15 cellular contexts compared by ENCODE assay signal in the genomic region with DNA sequence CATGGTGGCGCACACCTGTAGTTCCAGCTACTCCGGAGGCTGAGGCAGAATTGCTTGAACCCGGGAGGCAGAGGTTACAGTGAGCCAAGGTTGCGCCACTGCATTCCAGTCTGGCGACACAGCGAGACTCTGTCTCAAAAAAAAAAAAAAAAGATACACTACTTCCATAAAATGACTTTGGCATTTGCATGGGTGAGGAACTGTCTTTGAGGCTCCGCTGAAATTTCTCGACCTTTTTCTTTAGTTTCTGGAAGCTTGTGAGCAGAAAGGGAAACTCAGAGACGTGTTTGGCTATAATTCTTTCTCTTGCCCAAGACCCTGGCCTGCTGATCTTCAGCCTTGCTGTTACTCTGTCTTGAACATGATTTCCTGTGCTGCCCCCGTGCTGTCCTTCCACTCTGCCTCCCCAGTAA. TPM values are rescaled to one million over a fixed set of nuclear protein-coding genes. Genes with fewer than 3 reads are reported as not detected.
A peak's percentile ranks its signal among the peaks of the same experiment; 100 is the strongest.
DNase-seq lines count a peak whose midpoint lies in the region; ATAC-seq, FAIRE-seq and TF ChIP-seq lines count a peak whose summit lies in the region.
"Had no signal": no experiment of that assay in that cellular context is flagged by ENCODE, and none has a peak within 500 bp of the region (broad histone marks: within the 10 kb centered on the region; RNA-seq: fewer than 3 reads in every experiment).

No MANE protein-coding gene starts in this region.

- H3K27ac Mint-ChIP-seq in brain = peak overlapping the region in 3 of 5 experiments; percentile 33 to 83 (median 61)
- H3K27ac Mint-ChIP-seq: activated T-cell treated with anti-CD3 and anti-CD28 coated beads, Interleukin-2, amount 50 U/mL, for 24 hours had no signal

- H3K4me3 ChIP-seq in SK-N-SH (ENCODE audit: low read depth in 2 of 2, low read length in 1 of 2) = no peak overlapping the region
- H3K4me3 ChIP-seq in HepG2 (replicated peaks in 1 of 3; ENCODE audit: insufficient read depth in 1 of 3, low read depth in 2 of 3, low read length in 3 of 3) = no peak overlapping the region
- H3K4me3 ChIP-seq in vagina = peak overlapping the region in 1 of 2 donors; percentile 9
- no peak overlapping the region for H3K4me3 ChIP-seq in MG63

- H3K36me3 ChIP-seq in SK-N-SH (replicated peaks in 1 of 2; ENCODE audit: control insufficient read depth in 1 of 2, insufficient read depth in 2 of 2, low read length in 1 of 2) (peaks cover 16 to 66% of the 10 kb centered on the region in 2 experiments), HepG2 (replicated peaks in 1 of 2; ENCODE audit: control insufficient read depth in 1 of 2, insufficient read depth in 2 of 2, low read length in 2 of 2) (peaks cover 3 to 4% of the 10 kb centered on the region in 2 experiments; a peak in 3 of 5 replicates), vagina (peaks cover 0 to 5% of the 10 kb centered on the region in 2 donors), MG63 (peaks cover 55% of the 10 kb centered on the region)

- in situ Hi-C loops in HepG2 (cut with HindIII; ENCODE audit: extremely low pct_ligation_motif_present, low pct_unique_long_range_greater_than_20kb) = no loop called here

- H3K9me3 Mint-ChIP-seq in brain = peaks cover 2 to 24% (median 7%) of the 10 kb centered on the region in 5 experiments

- WGBS in SK-N-SH (ENCODE audit: low lambda C conversion rate) = 82% methylated on average over 10 of the region's 10 CpGs
- WGBS in HepG2 (ENCODE audit: low lambda C conversion rate) = 95% methylated on average over 10 of the region's 10 CpGs

- H3K4me1 ChIP-seq in SK-N-SH (ENCODE audit: control insufficient read depth in 1 of 2, insufficient read depth in 2 of 2, low read depth in 1 of 2, low read length in 1 of 2) (peaks cover 0 to 6% of the 10 kb centered on the region in 2 experiments; a peak in 2 of 4 replicates), HepG2 (ENCODE audit: insufficient read depth, low read length) (no peaks in the 10 kb centered on the region), vagina (peaks cover 25% of the 10 kb centered on the region)

- BruUV-seq in HepG2 (replicated peaks; lab: Mats Ljungman, UMichigan) = no TSS peak

- TF ChIP-seq CTCF in SK-N-SH (IDR thresholded peaks at IDR 0.05) (no peak), brain (conservative IDR thresholded peaks at IDR 0.05) (no peak), HepG2 (CRISPR knock-in tag; IDR thresholded peaks at IDR 0.05) (no peak), vagina (IDR thresholded peaks at IDR 0.05) (no peak)

- no peak overlapping the region for H3K4me3 Mint-ChIP-seq in brain
- H3K4me3 Mint-ChIP-seq: activated T-cell treated with anti-CD3 and anti-CD28 coated beads, Interleukin-2, amount 50 U/mL, for 24 hours had no signal

- no peak for TF ChIP-seq EP300 in SK-N-SH (IDR thresholded peaks at IDR 0.05; ENCODE audit: borderline replicate concordance in 1 of 2, low read depth in 1 of 2, low read length in 1 of 2)
- no peak for TF ChIP-seq EP300 in HepG2 (IDR thresholded peaks at IDR 0.05; ENCODE audit: low read depth in 2 of 2, low read length in 2 of 2)
- no peak for TF ChIP-seq EP300 in HepG2 (CRISPR knock-in tag; IDR thresholded peaks at IDR 0.05; ENCODE audit: borderline replicate concordance)

- ATAC-seq in SK-N-SH treated with all-trans-retinoic acid at 6 μM for 48 hours (peak; percentile 24; the same call in 1 of the 3 replicates), HepG2 (no peak)
- ATAC-seq: activated CD4-positive, CD25-positive, alpha-beta regulatory T cell treated with anti-CD3 and anti-CD28 coated beads, Interleukin-2, amount 50 U/mL, for 24 hours had no signal

- POLR2A ChIA-PET in SK-N-SH (lab: Yijun Ruan, JAX) (no interaction called here), HepG2 (lab: Yijun Ruan, JAX) (no interaction called here)

- H3K9ac ChIP-seq in SK-N-SH = no peak overlapping the region
- H3K9ac ChIP-seq in HepG2 (ENCODE audit: insufficient read depth, low read depth, low read length) = no peak overlapping the region

- TF ChIP-seq POLR2A in HepG2 (IDR thresholded peaks at IDR 0.05; ENCODE audit: insufficient read depth in 1 of 2, low read depth in 2 of 2, low read length in 2 of 2) (no peak), vagina (IDR thresholded peaks at IDR 0.05) (no peak)

- H3K9me3 ChIP-seq in SK-N-SH = no peaks in the 10 kb centered on the region
- no peaks in the 10 kb centered on the region for H3K9me3 ChIP-seq in HepG2 (ENCODE audit: low read length)
- no peaks in the 10 kb centered on the region for H3K9me3 ChIP-seq in vagina
- peaks cover 4% of the 10 kb centered on the region; the same call in 1 of the 2 replicates for H3K9me3 ChIP-seq in MG63

- CTCF ChIA-PET in SK-N-SH (lab: Yijun Ruan, JAX) = interaction anchor here (1.4 kb wide), 1 partner anchor 8 kb away, joined by 3 read pairs; no protein-coding TSS in a partner anchor
- CTCF ChIA-PET in HepG2 (lab: Yijun Ruan, JAX; ENCODE audit: low intra/inter-chr PET ratio, low total read pairs) = no interaction called here

- H3K4me1 Mint-ChIP-seq in brain = peaks cover 30% of the 10 kb centered on the region

- no peaks in the 10 kb centered on the region for H3K27me3 ChIP-seq in SK-N-SH (ENCODE audit: insufficient read depth)
- H3K27me3 ChIP-seq in HepG2 (ENCODE audit: control insufficient read depth in 1 of 2, insufficient read depth in 2 of 2, low read length in 2 of 2) = no peaks in the 10 kb centered on the region
- no peaks in the 10 kb centered on the region for H3K27me3 ChIP-seq in vagina
- no peaks in the 10 kb centered on the region for H3K27me3 ChIP-seq in MG63

- H3K27ac ChIP-seq in SK-N-SH (ENCODE audit: low read depth in 2 of 2, low read length in 1 of 2) (no peak overlapping the region), HepG2 (ENCODE audit: extremely low read length, insufficient read depth, low read length) (no peak overlapping the region), vagina (peak overlapping the region; percentile 33)

- H4K20me1 ChIP-seq in SK-N-SH (ENCODE audit: insufficient read depth) (peaks cover 39% of the 10 kb centered on the region), HepG2 (ENCODE audit: insufficient read depth, low read length) (no peaks in the 10 kb centered on the region)

- TF ChIP-seq RAD21 in SK-N-SH (IDR thresholded peaks at IDR 0.05; ENCODE audit: low read length) = no peak
- no peak for TF ChIP-seq RAD21 in HepG2 (CRISPR knock-in tag; IDR thresholded peaks at IDR 0.05)

- FAIRE-seq in HepG2 (lab: Jason Lieb, UNC) = no peak
- FAIRE-seq: A204.1 had no signal

- no peaks in the 10 kb centered on the region for H3K9me2 ChIP-seq in SK-N-SH

- H3K79me2 ChIP-seq in SK-N-SH (ENCODE audit: insufficient read depth) (peaks cover 99% of the 10 kb centered on the region), HepG2 (ENCODE audit: insufficient read depth, low read length) (peaks cover 26% of the 10 kb centered on the region)

- no peak overlapping the region for H3K4me2 ChIP-seq in SK-N-SH
- no peak overlapping the region for H3K4me2 ChIP-seq in HepG2 (ENCODE audit: low read depth, low read length)

- no peak overlapping the region for H2AFZ ChIP-seq in SK-N-SH (ENCODE audit: low read depth)
- no peak overlapping the region for H2AFZ ChIP-seq in HepG2 (ENCODE audit: low read length)

- intact Hi-C loops in HepG2 (cut with micrococcal nuclease; ENCODE audit: unreplicated experiment) = no loop called here
- intact Hi-C loops in vagina (cut with DNase I) = no loop called here

- peaks cover 34% of the 10 kb centered on the region for H3K36me3 Mint-ChIP-seq in brain

- no peaks in the 10 kb centered on the region for H3K27me3 Mint-ChIP-seq in brain
- H3K27me3 Mint-ChIP-seq: activated T-cell treated with anti-CD3 and anti-CD28 coated beads, Interleukin-2, amount 50 U/mL, for 24 hours had no signal

- H3F3A ChIP-seq in SK-N-SH (replicated peaks; ENCODE audit: insufficient read depth) = no peaks in the 10 kb centered on the region

- DNase-seq in SK-N-SH (no peak), HepG2 (ENCODE audit: low spot score) (no peak), vagina (ENCODE audit: extremely low spot score in 2 of 2) (no peak), MG63 (no peak), NCI-H524 (lab: John Stamatoyannopoulos, UW) (no peak)
- DNase-seq in activated CD4-positive, alpha-beta T cell treated with anti-CD3 and anti-CD28 coated beads, Interleukin-2, amount 50 U/mL, for 1 hour = no peak
- DNase-seq: activated T-cell treated with anti-CD3 and anti-CD28 coated beads, Interleukin-2, amount 50 U/mL, for 24 hours; Calu3; KG1; NCI-H2029; stimulated activated CD4-positive, alpha-beta T cell treated with anti-CD3 and anti-CD28 coated beads, Interleukin-15, amount 100 ng/mL, for 24 hours had no signal

TF ChIP-seq in SK-N-SH, 30 proteins besides CTCF, POLR2A, EP300 and RAD21 (continues in another document):
- no peak for TF ChIP-seq SMC3 (IDR thresholded peaks at IDR 0.05; ENCODE audit: low read depth, low read length)

RNA-seq across cellular contexts. Expression of a gene that starts 37.3 kb away (rescaled TPM):
- polyA plus RNA-seq in SK-N-SH (2012; rRNA removed) (35.8 and 47.2 TPM in 2 replicates), brain (ENCODE audit: insufficient read depth, low read depth, low replicate concordance) (98.1 TPM), HepG2 (2011; rRNA removed) (17.9 and 20.0 TPM in 2 replicates)
- polyA plus RNA-seq in SK-N-SH (2012; cell fraction: cytosol; rRNA removed) = 52.9 and 54.4 TPM in 2 replicates
- polyA plus RNA-seq in SK-N-SH (2012; cell fraction: nucleus; rRNA removed) = 45.4 and 95.6 TPM in 2 replicates
- total RNA-seq in HepG2 (2016; rRNA removed; fragmentation: Illumina TruSeq; extraction: Trizol) (24.3 and 38.4 TPM in 2 replicates), vagina (72.9 TPM)
- 12.5 and 14.0 TPM in 2 replicates for total RNA-seq in HepG2 (2016; cell fraction: cytosol; rRNA removed; fragmentation: Illumina TruSeq; extraction: Trizol; ENCODE audit: low read depth)
- 24.5 and 35.0 TPM in 2 replicates for total RNA-seq in HepG2 (2016; cell fraction: insoluble cytoplasmic fraction; rRNA removed; fragmentation: Illumina TruSeq; extraction: Trizol)
- 28.2 and 28.5 TPM in 2 replicates for total RNA-seq in HepG2 (2016; cell fraction: membrane; rRNA removed; fragmentation: Illumina TruSeq; extraction: Trizol)
- 19.6 and 24.3 TPM in 2 replicates for total RNA-seq in HepG2 (2016; cell fraction: nucleus; rRNA removed; fragmentation: Illumina TruSeq; extraction: Trizol)
- 9.8 and 17.5 TPM in 2 replicates for polyA plus RNA-seq in HepG2 (2011; cell fraction: cytosol; rRNA removed)
- polyA plus RNA-seq in HepG2 (2011; cell fraction: nucleus; rRNA removed) = 15.1 and 18.4 TPM in 2 replicates
- polyA plus RNA-seq in HepG2 (2012) = 18.2 and 18.8 TPM in 2 replicates
- 2.3 and 2.7 TPM in 2 replicates for polyA plus RNA-seq in HepG2 (2016; cell fraction: cytosol; fragmentation: Illumina TruSeq; extraction: Trizol; ENCODE audit: low read depth)
- polyA plus RNA-seq in HepG2 (2016; cell fraction: insoluble cytoplasmic fraction; fragmentation: Illumina TruSeq; extraction: Trizol; ENCODE audit: low read depth) = 33.7 and 34.5 TPM in 2 replicates
- polyA plus RNA-seq in HepG2 (2016; cell fraction: membrane; fragmentation: Illumina TruSeq; extraction: Trizol; ENCODE audit: low read depth) = 13.0 and 14.7 TPM in 2 replicates
- 27.7 and 31.7 TPM in 2 replicates for polyA plus RNA-seq in HepG2 (2016; cell fraction: nucleus; fragmentation: Illumina TruSeq; extraction: Trizol; ENCODE audit: insufficient read depth, low read depth)
- 20.1 and 42.8 TPM in 2 replicates for polyA minus RNA-seq in HepG2 (2011; rRNA and poly(A)+ RNA removed; ENCODE audit: low replicate concordance)
- 17.2 and 17.5 TPM in 2 replicates for polyA minus RNA-seq in HepG2 (2011; cell fraction: cytosol; rRNA and poly(A)+ RNA removed)
- polyA minus RNA-seq in HepG2 (2011; cell fraction: nucleus; rRNA and poly(A)+ RNA removed) = 21.2 and 23.7 TPM in 2 replicates
- total RNA-seq in MG63 (2014; rRNA removed; shearing (Covaris generic); ENCODE audit: low replicate concordance) = 78.1 and 79.9 TPM in 2 replicates
